ENCODE assay signal across 1 cellular context in the genomic region with DNA sequence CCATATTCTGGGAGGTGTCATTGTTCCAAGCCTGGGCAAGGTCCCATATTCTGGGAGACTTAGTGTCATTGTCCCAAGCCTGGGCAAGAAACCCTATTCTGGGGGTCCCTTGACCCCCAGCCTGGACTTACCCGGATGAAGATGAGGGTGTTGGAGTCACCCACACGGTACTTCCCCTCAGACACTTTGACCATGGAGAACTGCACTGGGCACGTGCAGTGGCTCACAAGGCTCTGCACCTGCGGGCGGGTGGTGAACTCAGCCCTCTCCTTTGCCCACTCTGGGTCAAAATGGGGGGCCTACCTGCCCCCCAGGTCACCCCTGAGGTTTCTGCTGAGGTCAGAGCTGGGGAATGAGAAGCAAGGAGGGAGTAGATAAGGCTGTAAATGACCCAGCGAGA.
TF ChIP-seq lines count a peak whose summit lies in the region.

No MANE protein-coding gene starts in this region.

TF ChIP-seq in H1, 55 proteins besides CTCF, POLR2A, EP300 and RAD21:
- TF ChIP-seq CREB1 (IDR thresholded peaks at IDR 0.05) (no peak), SP2 (IDR thresholded peaks at IDR 0.05; ENCODE audit: low read length) (no peak), RNF2 (IDR thresholded peaks at IDR 0.05; ENCODE audit: borderline replicate concordance, low read depth, low read length, missing control alignments, poor library complexity, severe bottlenecking) (no peak), TCF12 (IDR thresholded peaks at IDR 0.05; ENCODE audit: low read depth, low read length) (no peak), ATF3 (IDR thresholded peaks at IDR 0.05; ENCODE audit: insufficient read depth, low read depth, low read length) (no peak), MAFK (IDR thresholded peaks at IDR 0.05; ENCODE audit: low read depth, low read length) (no peak), GABPA (IDR thresholded peaks at IDR 0.05; ENCODE audit: borderline replicate concordance, insufficient read depth, low read length) (no peak), RBBP5 (IDR thresholded peaks at IDR 0.05; ENCODE audit: borderline replicate concordance, low read depth, low read length) (no peak), CBX5 (IDR thresholded peaks at IDR 0.05; ENCODE audit: low read depth, low read length) (no peak), TAF7 (optimal IDR thresholded peaks at IDR 0.05; ENCODE audit: borderline replicate concordance, low read depth, low read length) (no peak), SIRT6 (IDR thresholded peaks at IDR 0.05; ENCODE audit: low read length) (no peak)
- TF ChIP-seq, protein P1, sequence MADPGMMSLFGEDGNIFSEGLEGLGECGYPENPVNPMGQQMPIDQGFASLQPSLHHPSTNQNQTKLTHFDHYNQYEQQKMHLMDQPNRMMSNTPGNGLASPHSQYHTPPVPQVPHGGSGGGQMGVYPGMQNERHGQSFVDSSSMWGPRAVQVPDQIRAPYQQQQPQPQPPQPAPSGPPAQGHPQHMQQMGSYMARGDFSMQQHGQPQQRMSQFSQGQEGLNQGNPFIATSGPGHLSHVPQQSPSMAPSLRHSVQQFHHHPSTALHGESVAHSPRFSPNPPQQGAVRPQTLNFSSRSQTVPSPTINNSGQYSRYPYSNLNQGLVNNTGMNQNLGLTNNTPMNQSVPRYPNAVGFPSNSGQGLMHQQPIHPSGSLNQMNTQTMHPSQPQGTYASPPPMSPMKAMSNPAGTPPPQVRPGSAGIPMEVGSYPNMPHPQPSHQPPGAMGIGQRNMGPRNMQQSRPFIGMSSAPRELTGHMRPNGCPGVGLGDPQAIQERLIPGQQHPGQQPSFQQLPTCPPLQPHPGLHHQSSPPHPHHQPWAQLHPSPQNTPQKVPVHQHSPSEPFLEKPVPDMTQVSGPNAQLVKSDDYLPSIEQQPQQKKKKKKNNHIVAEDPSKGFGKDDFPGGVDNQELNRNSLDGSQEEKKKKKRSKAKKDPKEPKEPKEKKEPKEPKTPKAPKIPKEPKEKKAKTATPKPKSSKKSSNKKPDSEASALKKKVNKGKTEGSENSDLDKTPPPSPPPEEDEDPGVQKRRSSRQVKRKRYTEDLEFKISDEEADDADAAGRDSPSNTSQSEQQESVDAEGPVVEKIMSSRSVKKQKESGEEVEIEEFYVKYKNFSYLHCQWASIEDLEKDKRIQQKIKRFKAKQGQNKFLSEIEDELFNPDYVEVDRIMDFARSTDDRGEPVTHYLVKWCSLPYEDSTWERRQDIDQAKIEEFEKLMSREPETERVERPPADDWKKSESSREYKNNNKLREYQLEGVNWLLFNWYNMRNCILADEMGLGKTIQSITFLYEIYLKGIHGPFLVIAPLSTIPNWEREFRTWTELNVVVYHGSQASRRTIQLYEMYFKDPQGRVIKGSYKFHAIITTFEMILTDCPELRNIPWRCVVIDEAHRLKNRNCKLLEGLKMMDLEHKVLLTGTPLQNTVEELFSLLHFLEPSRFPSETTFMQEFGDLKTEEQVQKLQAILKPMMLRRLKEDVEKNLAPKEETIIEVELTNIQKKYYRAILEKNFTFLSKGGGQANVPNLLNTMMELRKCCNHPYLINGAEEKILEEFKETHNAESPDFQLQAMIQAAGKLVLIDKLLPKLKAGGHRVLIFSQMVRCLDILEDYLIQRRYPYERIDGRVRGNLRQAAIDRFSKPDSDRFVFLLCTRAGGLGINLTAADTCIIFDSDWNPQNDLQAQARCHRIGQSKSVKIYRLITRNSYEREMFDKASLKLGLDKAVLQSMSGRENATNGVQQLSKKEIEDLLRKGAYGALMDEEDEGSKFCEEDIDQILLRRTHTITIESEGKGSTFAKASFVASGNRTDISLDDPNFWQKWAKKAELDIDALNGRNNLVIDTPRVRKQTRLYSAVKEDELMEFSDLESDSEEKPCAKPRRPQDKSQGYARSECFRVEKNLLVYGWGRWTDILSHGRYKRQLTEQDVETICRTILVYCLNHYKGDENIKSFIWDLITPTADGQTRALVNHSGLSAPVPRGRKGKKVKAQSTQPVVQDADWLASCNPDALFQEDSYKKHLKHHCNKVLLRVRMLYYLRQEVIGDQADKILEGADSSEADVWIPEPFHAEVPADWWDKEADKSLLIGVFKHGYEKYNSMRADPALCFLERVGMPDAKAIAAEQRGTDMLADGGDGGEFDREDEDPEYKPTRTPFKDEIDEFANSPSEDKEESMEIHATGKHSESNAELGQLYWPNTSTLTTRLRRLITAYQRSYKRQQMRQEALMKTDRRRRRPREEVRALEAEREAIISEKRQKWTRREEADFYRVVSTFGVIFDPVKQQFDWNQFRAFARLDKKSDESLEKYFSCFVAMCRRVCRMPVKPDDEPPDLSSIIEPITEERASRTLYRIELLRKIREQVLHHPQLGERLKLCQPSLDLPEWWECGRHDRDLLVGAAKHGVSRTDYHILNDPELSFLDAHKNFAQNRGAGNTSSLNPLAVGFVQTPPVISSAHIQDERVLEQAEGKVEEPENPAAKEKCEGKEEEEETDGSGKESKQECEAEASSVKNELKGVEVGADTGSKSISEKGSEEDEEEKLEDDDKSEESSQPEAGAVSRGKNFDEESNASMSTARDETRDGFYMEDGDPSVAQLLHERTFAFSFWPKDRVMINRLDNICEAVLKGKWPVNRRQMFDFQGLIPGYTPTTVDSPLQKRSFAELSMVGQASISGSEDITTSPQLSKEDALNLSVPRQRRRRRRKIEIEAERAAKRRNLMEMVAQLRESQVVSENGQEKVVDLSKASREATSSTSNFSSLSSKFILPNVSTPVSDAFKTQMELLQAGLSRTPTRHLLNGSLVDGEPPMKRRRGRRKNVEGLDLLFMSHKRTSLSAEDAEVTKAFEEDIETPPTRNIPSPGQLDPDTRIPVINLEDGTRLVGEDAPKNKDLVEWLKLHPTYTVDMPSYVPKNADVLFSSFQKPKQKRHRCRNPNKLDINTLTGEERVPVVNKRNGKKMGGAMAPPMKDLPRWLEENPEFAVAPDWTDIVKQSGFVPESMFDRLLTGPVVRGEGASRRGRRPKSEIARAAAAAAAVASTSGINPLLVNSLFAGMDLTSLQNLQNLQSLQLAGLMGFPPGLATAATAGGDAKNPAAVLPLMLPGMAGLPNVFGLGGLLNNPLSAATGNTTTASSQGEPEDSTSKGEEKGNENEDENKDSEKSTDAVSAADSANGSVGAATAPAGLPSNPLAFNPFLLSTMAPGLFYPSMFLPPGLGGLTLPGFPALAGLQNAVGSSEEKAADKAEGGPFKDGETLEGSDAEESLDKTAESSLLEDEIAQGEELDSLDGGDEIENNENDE (IDR thresholded peaks at IDR 0.05; ENCODE audit: insufficient replicate concordance, low read length) = no peak
